Comparison of ENCODE assay signal across 16 cellular contexts in the genomic region with DNA sequence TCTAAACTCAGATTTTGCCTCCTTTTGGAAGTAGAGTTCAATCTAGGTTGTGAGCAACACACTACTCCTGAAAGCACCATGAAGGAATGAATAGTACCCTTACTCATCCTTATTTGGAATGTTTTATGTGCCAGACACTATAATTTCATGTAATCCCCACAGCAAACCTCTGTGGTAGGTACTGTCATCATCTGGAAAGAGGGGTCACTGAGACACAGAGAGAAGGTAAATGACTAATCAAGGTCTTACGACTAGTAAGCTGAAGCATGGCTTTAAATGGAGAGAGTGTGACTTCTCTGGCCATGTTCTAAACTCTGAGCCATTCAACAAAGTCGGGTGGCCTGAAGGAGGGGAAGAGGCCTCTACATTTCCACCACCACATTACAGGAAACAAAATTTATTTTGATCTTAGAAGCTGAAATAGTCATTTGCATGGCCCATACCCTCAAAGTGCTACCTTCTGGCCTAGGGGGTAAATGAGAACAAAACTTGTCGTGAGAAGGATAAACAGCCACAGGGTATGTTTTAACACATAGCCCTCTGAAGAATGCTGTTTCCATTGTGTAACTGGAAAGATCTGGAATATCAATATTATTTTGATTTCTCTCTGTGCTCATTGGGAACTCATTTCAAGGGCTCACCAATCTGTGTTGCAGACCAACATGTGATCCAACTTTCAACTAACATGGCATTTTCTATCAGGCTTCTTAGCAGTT.
DNase-seq lines count a peak whose midpoint lies in the region; ATAC-seq and FAIRE-seq lines count a peak whose summit lies in the region.
"Had no signal": no experiment of that assay in that cellular context is flagged by ENCODE, and none has a peak within 500 bp of the region (broad histone marks: within the 10 kb centered on the region; RNA-seq: fewer than 3 reads in every experiment).

No MANE protein-coding gene starts in this region.

- no peak overlapping the region for H3K4me3 Mint-ChIP-seq in activated T-helper 2 cell treated with anti-CD3 and anti-CD28 coated beads, Interferon-gamma antibody, Interleukin-2, Interleukin-4, amounts not matched to agents 10 μg/mL and 5 μg/mL and 100 μg/mL, durations not matched to agents 14 hours and 24 hours and 36 hours (ENCODE audit: low read depth)
- no peak overlapping the region for H3K4me3 Mint-ChIP-seq in memory B cell
- H3K4me3 Mint-ChIP-seq: activated T-helper 1 cell treated with anti-CD3 and anti-CD28 coated beads, Interleukin-12 subunit alpha, Interleukin-12 subunit beta, Interleukin-2, Interleukin-4 antibody, amounts not matched to agents 30 ng/mL and 10 ng/mL and 1 ng/mL, durations not matched to agents 14 hours and 24 hours and 36 hours; endodermal cell; naive thymus-derived CD8-positive, alpha-beta T cell had no signal

- H3K9me3 Mint-ChIP-seq in activated T-helper 2 cell treated with anti-CD3 and anti-CD28 coated beads, Interferon-gamma antibody, Interleukin-2, Interleukin-4, amounts not matched to agents 10 μg/mL and 5 μg/mL and 100 μg/mL, durations not matched to agents 14 hours and 24 hours and 36 hours: peaks cover 9% of the 10 kb centered on the region
- H3K9me3 Mint-ChIP-seq in memory B cell: no peaks in the 10 kb centered on the region
- H3K9me3 Mint-ChIP-seq: endodermal cell; naive thymus-derived CD8-positive, alpha-beta T cell had no signal

- H3K27me3 Mint-ChIP-seq in activated T-helper 2 cell treated with anti-CD3 and anti-CD28 coated beads, Interferon-gamma antibody, Interleukin-2, Interleukin-4, amounts not matched to agents 10 μg/mL and 5 μg/mL and 100 μg/mL, durations not matched to agents 14 hours and 24 hours and 36 hours (ENCODE audit: low read depth): no peaks in the 10 kb centered on the region
- no peaks in the 10 kb centered on the region for H3K27me3 Mint-ChIP-seq in memory B cell

- intact Hi-C loops in activated T-helper 2 cell treated with anti-CD3 and anti-CD28 coated beads, Interferon-gamma antibody, Interleukin-2, Interleukin-4, amounts not matched to agents 10 μg/mL and 5 μg/mL and 100 μg/mL, durations not matched to agents 14 hours and 24 hours and 36 hours (cut with micrococcal nuclease): no loop called here

- FAIRE-seq in HTR-8/SVneo (lab: Jason Lieb, UNC): no peak
- FAIRE-seq: TTC549 had no signal

- peaks cover 8% of the 10 kb centered on the region for H3K36me3 Mint-ChIP-seq in activated T-helper 2 cell treated with anti-CD3 and anti-CD28 coated beads, Interferon-gamma antibody, Interleukin-2, Interleukin-4, amounts not matched to agents 10 μg/mL and 5 μg/mL and 100 μg/mL, durations not matched to agents 14 hours and 24 hours and 36 hours (ENCODE audit: low read depth)
- H3K36me3 Mint-ChIP-seq in memory B cell: no peaks in the 10 kb centered on the region
- H3K36me3 Mint-ChIP-seq: naive thymus-derived CD8-positive, alpha-beta T cell had no signal

- DNase-seq in ELR (ENCODE audit: low read depth): peak; percentile 30
- no peak for DNase-seq in activated T-helper 2 cell treated with anti-CD3 and anti-CD28 coated beads, Interferon-gamma antibody, Interleukin-2, Interleukin-4, amounts not matched to agents 10 μg/mL and 5 μg/mL and 100 μg/mL, durations not matched to agents 14 hours and 24 hours and 36 hours (ENCODE audit: low spot score)
- no peak for DNase-seq in memory B cell (ENCODE audit: low spot score in 2 of 2)
- DNase-seq in NCI-H2029 (lab: John Stamatoyannopoulos, UW): no peak
- no peak for DNase-seq in HTR-8/SVneo (ENCODE audit: insufficient read length, low spot score)
- DNase-seq: activated CD4-positive, alpha-beta T cell treated with anti-CD3 and anti-CD28 coated beads, Interleukin-2, amount 50 U/mL, for 4 hours; AML-193; anterior cingulate cortex; endodermal cell; naive thymus-derived CD8-positive, alpha-beta T cell; stimulated activated CD8-positive, alpha-beta memory T cell treated with anti-CD3 and anti-CD28 coated beads, Interleukin-4, amount 100 ng/mL, for 48 hours had no signal

- ATAC-seq in GM18498 (IDR thresholded peaks at IDR 0.05; ENCODE audit: unreplicated experiment) (peak; percentile 53), memory B cell (ENCODE audit: low read depth) (peak; percentile 34), GM21447 (IDR thresholded peaks at IDR 0.05; ENCODE audit: unreplicated experiment) (no peak), HG03520 (IDR thresholded peaks at IDR 0.05; ENCODE audit: unreplicated experiment) (no peak)
- ATAC-seq: naive thymus-derived CD8-positive, alpha-beta T cell had no signal

- H3K4me1 Mint-ChIP-seq in activated T-helper 2 cell treated with anti-CD3 and anti-CD28 coated beads, Interferon-gamma antibody, Interleukin-2, Interleukin-4, amounts not matched to agents 10 μg/mL and 5 μg/mL and 100 μg/mL, durations not matched to agents 14 hours and 24 hours and 36 hours (ENCODE audit: low read depth): peaks cover 49% of the 10 kb centered on the region
- H3K4me1 Mint-ChIP-seq in memory B cell: peaks cover 14% of the 10 kb centered on the region
- H3K4me1 Mint-ChIP-seq: naive thymus-derived CD8-positive, alpha-beta T cell had no signal

- peak overlapping the region; percentile 59 for H3K27ac Mint-ChIP-seq in activated T-helper 2 cell treated with anti-CD3 and anti-CD28 coated beads, Interferon-gamma antibody, Interleukin-2, Interleukin-4, amounts not matched to agents 10 μg/mL and 5 μg/mL and 100 μg/mL, durations not matched to agents 14 hours and 24 hours and 36 hours
- H3K27ac Mint-ChIP-seq in memory B cell: no peak overlapping the region
- H3K27ac Mint-ChIP-seq: endodermal cell; naive thymus-derived CD8-positive, alpha-beta T cell had no signal

Comparison
In these comparisons a context has a peak if more than half of its experiments do, and no peak if none do; other contexts are left out.
1. ATAC-seq: peak in GM18498 (single experiment) and memory B cell (single experiment); none in GM21447 (single experiment) and HG03520 (single experiment).